In genomic region chr3:47413751-47414150, GRCh38 we compare ENCODE assay signal across 22 cellular contexts. TPM values are rescaled to one million over a fixed set of nuclear protein-coding genes. Genes with fewer than 3 reads are reported as not detected.
A peak's percentile ranks its signal among the peaks of the same experiment; 100 is the strongest.
DNase-seq lines count a peak whose midpoint lies in the region; ATAC-seq, FAIRE-seq and TF ChIP-seq lines count a peak whose summit lies in the region.
"Had no signal": no experiment of that assay in that cellular context is flagged by ENCODE, and none has a peak within 500 bp of the region (broad histone marks: within the 10 kb centered on the region; RNA-seq: fewer than 3 reads in every experiment).

No MANE protein-coding gene starts in this region.

- H3K9ac ChIP-seq in HepG2 (ENCODE audit: insufficient read depth, low read depth, low read length) (no peak overlapping the region), mammary epithelial cell (ENCODE audit: insufficient read depth, low read length) (no peak overlapping the region)
- H3K9ac ChIP-seq: parathyroid adenoma had no signal

- no peak for TF ChIP-seq CTCF in HepG2 (CRISPR knock-in tag; IDR thresholded peaks at IDR 0.05)
- TF ChIP-seq CTCF in right lobe of liver (IDR thresholded peaks at IDR 0.05): no peak
- TF ChIP-seq CTCF in mammary epithelial cell (conservative IDR thresholded peaks at IDR 0.05 in 1 of 2, IDR thresholded peaks at IDR 0.05 in 1 of 2; ENCODE audit: extremely low read depth in 1 of 2, insufficient read depth in 1 of 2, low read depth in 1 of 2, low read length in 2 of 2): no peak
- no peak for TF ChIP-seq CTCF in GM13977 (IDR thresholded peaks at IDR 0.05; ENCODE audit: extremely low read depth, insufficient read depth, missing control alignments)

- H3K36me3 ChIP-seq in HepG2 (replicated peaks in 1 of 2; ENCODE audit: control insufficient read depth in 1 of 2, insufficient read depth in 2 of 2, low read length in 2 of 2): peaks cover 41 to 61% of the 10 kb centered on the region in 2 experiments
- peaks cover 0 to 79% (median 22%) of the 10 kb centered on the region in 4 donors for H3K36me3 ChIP-seq in right lobe of liver
- peaks cover 7% of the 10 kb centered on the region for H3K36me3 ChIP-seq in mammary epithelial cell (ENCODE audit: insufficient read depth, low read length)

- H3K9me3 ChIP-seq in HepG2 (ENCODE audit: low read length) (no peaks in the 10 kb centered on the region), right lobe of liver (no peaks in the 10 kb centered on the region), mammary epithelial cell (replicated peaks; ENCODE audit: insufficient read depth, low read length) (no peaks in the 10 kb centered on the region)
- H3K9me3 ChIP-seq: gastroesophageal sphincter, thoracic aorta had no signal

- TF ChIP-seq POLR2A in HepG2 (IDR thresholded peaks at IDR 0.05; ENCODE audit: insufficient read depth in 1 of 2, low read depth in 2 of 2, low read length in 2 of 2) (peak in 1 of 2 experiments; percentile 7; a peak in 1 of 4 replicates), right lobe of liver (IDR thresholded peaks at IDR 0.05) (no peak)

- no peaks in the 10 kb centered on the region for H3K27me3 ChIP-seq in HepG2 (ENCODE audit: control insufficient read depth in 1 of 2, insufficient read depth in 2 of 2, low read length in 2 of 2)
- no peaks in the 10 kb centered on the region for H3K27me3 ChIP-seq in right lobe of liver
- H3K27me3 ChIP-seq in mammary epithelial cell (ENCODE audit: insufficient read depth, low read length): no peaks in the 10 kb centered on the region
- H3K27me3 ChIP-seq: gastroesophageal sphincter had no signal

- intact Hi-C loops in HepG2 (cut with micrococcal nuclease; ENCODE audit: unreplicated experiment) (no loop called here), right lobe of liver (cut with DNase I) (no loop called here), mammary epithelial cell (cut with micrococcal nuclease) (no loop called here)
- intact Hi-C loops in activated CD4-positive, alpha-beta memory T cell treated with anti-CD3 and anti-CD28 coated beads for 36 hours (cut with micrococcal nuclease): no loop called here

- no peak for FAIRE-seq in HepG2 (lab: Jason Lieb, UNC)

- in situ Hi-C loops in HepG2 (cut with HindIII; ENCODE audit: extremely low pct_ligation_motif_present, low pct_unique_long_range_greater_than_20kb) (no loop called here), mammary epithelial cell (cut with MboI; ENCODE audit: low sequenced_read_pairs in 2 of 2) (no loop called here), GM13977 (cut with MboI; ENCODE audit: low pct_unique_long_range_greater_than_20kb, low sequenced_read_pairs, unreplicated experiment) (loop anchor here (25.0 kb wide), 1 partner anchor 374 kb away; the partner anchor contains the start of gene SMARCC1)

- H3K27me3 Mint-ChIP-seq in activated CD4-positive, alpha-beta memory T cell treated with anti-CD3 and anti-CD28 coated beads for 36 hours: no peaks in the 10 kb centered on the region
- H3K27me3 Mint-ChIP-seq: activated CD4-positive, alpha-beta T cell treated with anti-CD3 and anti-CD28 coated beads, Interleukin-2, amount 10 ng/mL, durations not matched to agents 7 days and 5 days had no signal

- H3K9me3 Mint-ChIP-seq in activated CD4-positive, alpha-beta memory T cell treated with anti-CD3 and anti-CD28 coated beads for 36 hours: no peaks in the 10 kb centered on the region
- H3K9me3 Mint-ChIP-seq: activated CD4-positive, alpha-beta T cell treated with anti-CD3 and anti-CD28 coated beads, Interleukin-2, amount 10 ng/mL, durations not matched to agents 7 days and 5 days; CD8-positive, alpha-beta T cell had no signal

- no peak for TF ChIP-seq RAD21 in HepG2 (CRISPR knock-in tag; IDR thresholded peaks at IDR 0.05)

- TSS peak; percentile 43 for BruUV-seq in HepG2 (replicated peaks; lab: Mats Ljungman, UMichigan)
- BruUV-seq in mammary epithelial cell (replicated peaks; lab: Mats Ljungman, UMichigan): TSS peak; percentile 62

- POLR2A ChIA-PET in HepG2 (lab: Yijun Ruan, JAX): interaction anchor here (1.3 kb wide), 1 partner anchor 33 kb away, joined by 5 read pairs; the partner anchor contains the start of gene PTPN23
- POLR2A ChIA-PET in activated CD4-positive, alpha-beta memory T cell treated with anti-CD3 and anti-CD28 coated beads for 36 hours (lab: Charles Lee): no interaction called here

- H3K27ac ChIP-seq in HepG2 (ENCODE audit: extremely low read length, insufficient read depth, low read length) (no peak overlapping the region), right lobe of liver (no peak overlapping the region), mammary epithelial cell (ENCODE audit: insufficient read depth, low read depth, low read length) (no peak overlapping the region)
- H3K27ac ChIP-seq: gastroesophageal sphincter, parathyroid adenoma, thoracic aorta had no signal

- WGBS in HepG2 (ENCODE audit: low lambda C conversion rate): 86% methylated on average over 2 of the region's 7 CpGs
- WGBS in right lobe of liver (ENCODE audit: insufficient coverage, low coverage, low lambda C conversion rate, missing lambda C conversion rate): no CpG with 5 or more reads among the region's 7 CpGs
- WGBS in mammary epithelial cell (ENCODE audit: low coverage, missing lambda C conversion rate): 53% methylated on average over 7 of the region's 7 CpGs

- H4K20me1 ChIP-seq in HepG2 (ENCODE audit: insufficient read depth, low read length): peaks cover 12% of the 10 kb centered on the region
- H4K20me1 ChIP-seq in mammary epithelial cell (ENCODE audit: insufficient read depth, low read length): no peaks in the 10 kb centered on the region

- peaks cover 22% of the 10 kb centered on the region for H3K36me3 Mint-ChIP-seq in activated CD4-positive, alpha-beta memory T cell treated with anti-CD3 and anti-CD28 coated beads for 36 hours

- CTCF ChIA-PET in HepG2 (lab: Yijun Ruan, JAX; ENCODE audit: low intra/inter-chr PET ratio, low total read pairs): no interaction called here
- CTCF ChIA-PET in mammary epithelial cell (lab: Charles Lee; ENCODE audit: low non-redundant PET): no interaction called here
- CTCF ChIA-PET in activated CD4-positive, alpha-beta memory T cell treated with anti-CD3 and anti-CD28 coated beads for 36 hours (lab: Charles Lee): interaction anchor here (0.8 kb wide), 1 partner anchor 63 kb away, joined by 4 read pairs; no protein-coding TSS in a partner anchor

- H3K4me1 Mint-ChIP-seq in activated CD4-positive, alpha-beta memory T cell treated with anti-CD3 and anti-CD28 coated beads for 36 hours (ENCODE audit: low read depth): no peaks in the 10 kb centered on the region
- H3K4me1 Mint-ChIP-seq: activated CD4-positive, alpha-beta T cell treated with anti-CD3 and anti-CD28 coated beads, Interleukin-2, amount 10 ng/mL, durations not matched to agents 7 days and 5 days had no signal

- DNase-seq in HepG2 (ENCODE audit: low spot score): no peak
- no peak for DNase-seq in right lobe of liver
- no peak for DNase-seq in mammary epithelial cell
- peak; percentile 70 for DNase-seq in midbrain (lab: John Stamatoyannopoulos, UW)
- no peak for DNase-seq in stimulated activated CD4-positive, alpha-beta T cell treated with anti-CD3 and anti-CD28 coated beads, Interleukin-4, amount 100 ng/mL, for 24 hours
- no peak for DNase-seq in stimulated activated naive CD4-positive, alpha-beta T cell treated with Interleukin-2 at 50 U/mL for 16 hours (lab: John Stamatoyannopoulos, UW)
- no peak for DNase-seq in GM13977 (ENCODE audit: low spot score)
- DNase-seq in activated CD4-positive, alpha-beta memory T cell treated with anti-CD3 and anti-CD28 coated beads for 36 hours: no peak
- DNase-seq: activated CD4-positive, alpha-beta T cell treated with anti-CD3 and anti-CD28 coated beads, Interleukin-2, amount 10 ng/mL, durations not matched to agents 7 days and 5 days; activated naive CD4-positive, alpha-beta T cell treated with anti-CD3 and anti-CD28 coated beads, Interleukin-2, amount 50 U/mL, for 16 hours; CD8-positive, alpha-beta T cell; dermis blood vessel endothelial cell; left ventricle myocardium superior; MV-4-11; NCI-H2081; NCI-H510A treated with DMSO at 0.1 percent for 48 hours; stimulated activated CD4-positive, alpha-beta T cell treated with anti-CD3 and anti-CD28 coated beads, Interleukin-2, amount 100 ng/mL, for 48 hours had no signal

- H3K4me1 ChIP-seq in HepG2 (ENCODE audit: insufficient read depth, low read length): peaks cover 18% of the 10 kb centered on the region
- H3K4me1 ChIP-seq in right lobe of liver: peaks cover 0 to 8% (median 0%) of the 10 kb centered on the region in 4 donors
- H3K4me1 ChIP-seq in mammary epithelial cell (ENCODE audit: insufficient read depth, low read length): no peaks in the 10 kb centered on the region
- H3K4me1 ChIP-seq: gastroesophageal sphincter, parathyroid adenoma had no signal

- ATAC-seq in HepG2: no peak
- no peak for ATAC-seq in right lobe of liver
- ATAC-seq: CD8-positive, alpha-beta T cell; gastroesophageal sphincter; HCT116; left ventricle myocardium superior had no signal

- H3K4me2 ChIP-seq in HepG2 (ENCODE audit: low read depth, low read length): no peak overlapping the region
- no peak overlapping the region for H3K4me2 ChIP-seq in mammary epithelial cell (ENCODE audit: insufficient read depth, low read depth, low read length)

- no peak overlapping the region for H2AFZ ChIP-seq in HepG2 (ENCODE audit: low read length)
- no peak overlapping the region for H2AFZ ChIP-seq in mammary epithelial cell (ENCODE audit: low read depth, low read length)
- H2AFZ ChIP-seq: parathyroid adenoma had no signal

- H3K4me3 Mint-ChIP-seq in activated CD4-positive, alpha-beta memory T cell treated with anti-CD3 and anti-CD28 coated beads for 36 hours: no peak overlapping the region
- H3K4me3 Mint-ChIP-seq: activated CD4-positive, alpha-beta T cell treated with anti-CD3 and anti-CD28 coated beads, Interleukin-2, amount 10 ng/mL, durations not matched to agents 7 days and 5 days; CD8-positive, alpha-beta T cell had no signal

- H3K4me3 ChIP-seq in HepG2 (replicated peaks in 1 of 3; ENCODE audit: insufficient read depth in 1 of 3, low read depth in 2 of 3, low read length in 3 of 3) (no peak overlapping the region), right lobe of liver (no peak overlapping the region), mammary epithelial cell (replicated peaks in 1 of 3; ENCODE audit: insufficient read depth in 1 of 3, low read depth in 2 of 3, low read length in 3 of 3) (no peak overlapping the region)
- H3K4me3 ChIP-seq: gastroesophageal sphincter, skin epidermis, thoracic aorta had no signal

- dilution Hi-C loops in mammary epithelial cell (cut with HindIII; ENCODE audit: low sequenced_read_pairs): no loop called here

- TF ChIP-seq EP300 in HepG2 (IDR thresholded peaks at IDR 0.05; ENCODE audit: low read depth in 2 of 2, low read length in 2 of 2) (no peak), HepG2 (CRISPR knock-in tag; IDR thresholded peaks at IDR 0.05; ENCODE audit: borderline replicate concordance) (no peak)

- H3K27ac Mint-ChIP-seq in activated CD4-positive, alpha-beta memory T cell treated with anti-CD3 and anti-CD28 coated beads for 36 hours: no peak overlapping the region
- H3K27ac Mint-ChIP-seq: CD8-positive, alpha-beta T cell had no signal

- no peaks in the 10 kb centered on the region for H3K79me2 ChIP-seq in HepG2 (ENCODE audit: insufficient read depth, low read length)
- no peaks in the 10 kb centered on the region for H3K79me2 ChIP-seq in mammary epithelial cell (ENCODE audit: insufficient read depth, low read length)
- H3K79me2 ChIP-seq: parathyroid adenoma had no signal

RNA-seq across cellular contexts. Expression of gene PTPN23, which starts 32.9 kb away (rescaled TPM):
- total RNA-seq in HepG2 (2016; rRNA removed; fragmentation: Illumina TruSeq; extraction: Trizol) (3.7 and 13.2 TPM in 2 replicates), right lobe of liver (10 to 100 TPM; 14.9 to 25.8 (median 16.9) TPM), mammary epithelial cell (10 to 100 TPM; 31.3 to 46.6 TPM)
- 1.3 and 3.2 TPM in 2 replicates for total RNA-seq in HepG2 (2016; cell fraction: cytosol; rRNA removed; fragmentation: Illumina TruSeq; extraction: Trizol; ENCODE audit: low read depth)
- total RNA-seq in HepG2 (2016; cell fraction: insoluble cytoplasmic fraction; rRNA removed; fragmentation: Illumina TruSeq; extraction: Trizol): 4.7 and 9.4 TPM in 2 replicates
- total RNA-seq in HepG2 (2016; cell fraction: membrane; rRNA removed; fragmentation: Illumina TruSeq; extraction: Trizol): 3.7 and 4.3 TPM in 2 replicates
- 12.0 and 16.8 TPM in 2 replicates for total RNA-seq in HepG2 (2016; cell fraction: nucleus; rRNA removed; fragmentation: Illumina TruSeq; extraction: Trizol)
- polyA plus RNA-seq in HepG2 (2011; rRNA removed) (2.3 and 3.2 TPM in 2 replicates), mammary epithelial cell (2.9 TPM)
- 0.62 and 0.71 TPM in 2 replicates for polyA plus RNA-seq in HepG2 (2011; cell fraction: cytosol; rRNA removed)
- polyA plus RNA-seq in HepG2 (2011; cell fraction: nucleus; rRNA removed): 24.4 and 28.9 TPM in 2 replicates
- 13.7 and 19.4 TPM in 2 replicates for polyA plus RNA-seq in HepG2 (2012)
- polyA plus RNA-seq in HepG2 (2016; cell fraction: cytosol; fragmentation: Illumina TruSeq; extraction: Trizol; ENCODE audit: low read depth): 1.3 and 1.5 TPM in 2 replicates
- 6.7 and 10.8 TPM in 2 replicates for polyA plus RNA-seq in HepG2 (2016; cell fraction: insoluble cytoplasmic fraction; fragmentation: Illumina TruSeq; extraction: Trizol; ENCODE audit: low read depth)
- 2.6 and 3.1 TPM in 2 replicates for polyA plus RNA-seq in HepG2 (2016; cell fraction: membrane; fragmentation: Illumina TruSeq; extraction: Trizol; ENCODE audit: low read depth)
- polyA plus RNA-seq in HepG2 (2016; cell fraction: nucleus; fragmentation: Illumina TruSeq; extraction: Trizol; ENCODE audit: insufficient read depth, low read depth): 27.3 and 29.1 TPM in 2 replicates
- 14.1 and 14.5 TPM in 2 replicates for polyA minus RNA-seq in HepG2 (2011; rRNA and poly(A)+ RNA removed; ENCODE audit: low replicate concordance)
- polyA minus RNA-seq in HepG2 (2011; cell fraction: cytosol; rRNA and poly(A)+ RNA removed): 8.0 and 8.9 TPM in 2 replicates
- polyA minus RNA-seq in HepG2 (2011; cell fraction: nucleus; rRNA and poly(A)+ RNA removed): 18.3 and 19.1 TPM in 2 replicates
- 23.6 TPM for polyA minus RNA-seq in mammary epithelial cell
- total RNA-seq in activated CD4-positive, alpha-beta memory T cell treated with anti-CD3 and anti-CD28 coated beads for 36 hours: 10 to 100 TPM; 27.9 to 29.7 TPM
